ENCODE assay signal across 17 cellular contexts in genomic region chr1:6415979-6416656, GRCh38. TPM values are rescaled to one million over a fixed set of nuclear protein-coding genes. Genes with fewer than 3 reads are reported as not detected.
DNase-seq lines count a peak whose midpoint lies in the region; ATAC-seq and TF ChIP-seq lines count a peak whose summit lies in the region.
"Had no signal": no experiment of that assay in that cellular context is flagged by ENCODE, and none has a peak within 500 bp of the region (broad histone marks: within the 10 kb centered on the region; RNA-seq: fewer than 3 reads in every experiment).

No MANE protein-coding gene starts in this region.

- intact Hi-C loops in IMR-90 (cut with micrococcal nuclease) = no loop called here
- intact Hi-C loops in Panc1 (cut with micrococcal nuclease; ENCODE audit: unreplicated experiment) = no loop called here

- no peak overlapping the region for H2AFZ ChIP-seq in IMR-90 (replicated peaks; ENCODE audit: low read length, poor library complexity)
- H2AFZ ChIP-seq in neuronal stem cell (ENCODE audit: low read length) = no peak overlapping the region

- POLR2A ChIA-PET in IMR-90 (lab: Charles Lee; ENCODE audit: unreplicated experiment) = no interaction called here
- POLR2A ChIA-PET in Panc1 (lab: Charles Lee) = no interaction called here

- no peaks in the 10 kb centered on the region; the same call in 1 of the 2 replicates for H4K20me1 ChIP-seq in IMR-90 (ENCODE audit: insufficient read depth, low read length)

- no peak overlapping the region for H2AK5ac ChIP-seq in IMR-90 (ENCODE audit: low read depth, low read length)
- H2AK5ac ChIP-seq in neuronal stem cell (ENCODE audit: low read depth, low read length) = peak overlapping the region; percentile 8

- H3K4me3 ChIP-seq in IMR-90 (ENCODE audit: insufficient read depth, low read depth, low read length) (no peak overlapping the region), Panc1 (ENCODE audit: low read depth in 2 of 2, low read length in 2 of 2) (no peak overlapping the region), epithelial cell of esophagus (ENCODE audit: low read length) (no peak overlapping the region), neuronal stem cell (ENCODE audit: low read length in 2 of 2) (no peak overlapping the region)

- TF ChIP-seq CTCF in IMR-90 (conservative IDR thresholded peaks at IDR 0.05; ENCODE audit: low read depth, low read length) (no peak), Panc1 (IDR thresholded peaks at IDR 0.05) (no peak), epithelial cell of esophagus (IDR thresholded peaks at IDR 0.05; ENCODE audit: insufficient read depth, low read depth, low read length, missing control alignments) (no peak)

- H3K27me3 ChIP-seq in IMR-90 (ENCODE audit: control insufficient read depth, insufficient read depth, low read length) (peaks cover 60% of the 10 kb centered on the region), Panc1 (ENCODE audit: control insufficient read depth, insufficient read depth, low read length) (no peaks in the 10 kb centered on the region), neuronal stem cell (ENCODE audit: control insufficient read depth in 3 of 3, insufficient read depth in 3 of 3, low read depth in 1 of 3, low read length in 3 of 3) (peaks cover 28 to 69% (median 65%) of the 10 kb centered on the region in 3 experiments)

- no peaks in the 10 kb centered on the region for H3K9me3 ChIP-seq in IMR-90 (ENCODE audit: control insufficient read depth, insufficient read depth, low read length)
- H3K9me3 ChIP-seq in Panc1 (ENCODE audit: control insufficient read depth, insufficient read depth, low read depth, low read length) = no peaks in the 10 kb centered on the region
- peaks cover 0 to 2% of the 10 kb centered on the region in 2 donors for H3K9me3 ChIP-seq in neuronal stem cell (replicated peaks in 1 of 2; ENCODE audit: control insufficient read depth in 2 of 2, insufficient read depth in 1 of 2, low read depth in 1 of 2, low read length in 2 of 2)
- H3K9me3 ChIP-seq: BE2C had no signal

- H4K91ac ChIP-seq in IMR-90 (ENCODE audit: insufficient read depth, low read depth, low read length) (no peak overlapping the region), neuronal stem cell (ENCODE audit: low read depth, low read length, poor library complexity) (no peak overlapping the region)

- H4K8ac ChIP-seq in IMR-90 (ENCODE audit: low read depth in 2 of 2, low read length in 2 of 2) = no peak overlapping the region
- no peak overlapping the region for H4K8ac ChIP-seq in neuronal stem cell (ENCODE audit: low read depth, low read length)

- 80% methylated on average over 3 of the region's 15 CpGs; no CpG with 5 or more reads in 1 of the 2 experiments for WGBS in IMR-90 (ENCODE audit: extremely low coverage in 2 of 2, insufficient read length in 1 of 2), 2 experiments
- WGBS in neuronal stem cell (ENCODE audit: extremely low coverage in 2 of 2, insufficient read length in 2 of 2, insufficient replicate concordance in 1 of 2), 2 donors = no CpG with 5 or more reads among the region's 15 CpGs

- peak overlapping the region; percentile 51 for H2AK9ac ChIP-seq in IMR-90 (replicated peaks; ENCODE audit: low read depth, low read length, poor library complexity)

- peaks cover 3% of the 10 kb centered on the region; the same call in 1 of the 2 replicates for H3K9me1 ChIP-seq in IMR-90 (ENCODE audit: insufficient read depth, low read length)

- no peaks in the 10 kb centered on the region for H3K36me3 ChIP-seq in IMR-90 (ENCODE audit: control insufficient read depth, insufficient read depth, low read length)
- H3K36me3 ChIP-seq in Panc1 (ENCODE audit: control insufficient read depth, insufficient read depth, low read length) = no peaks in the 10 kb centered on the region; the same call in 1 of the 2 replicates
- no peaks in the 10 kb centered on the region for H3K36me3 ChIP-seq in neuronal stem cell (replicated peaks in 1 of 2; ENCODE audit: control insufficient read depth in 2 of 2, insufficient read depth in 2 of 2, low read length in 2 of 2)
- H3K36me3 ChIP-seq: BE2C had no signal

- BruUV-seq in IMR-90 (replicated peaks; lab: Mats Ljungman, UMichigan) (no TSS peak), Panc1 (replicated peaks; lab: Mats Ljungman, UMichigan) (TSS peak; percentile 65)

- H3K14ac ChIP-seq in IMR-90 (replicated peaks; ENCODE audit: low read depth, low read length) (no peak overlapping the region), neuronal stem cell (ENCODE audit: low read length) (no peak overlapping the region)

- in situ Hi-C loops in IMR-90 (cut with MboI; ENCODE audit: low sequenced_read_pairs) = no loop called here
- in situ Hi-C loops in Panc1 (cut with HindIII; ENCODE audit: low pct_unique_long_range_greater_than_20kb, low sequenced_read_pairs) = no loop called here

- H3K18ac ChIP-seq in IMR-90 (ENCODE audit: low read depth, low read length) (no peak overlapping the region), neuronal stem cell (ENCODE audit: low read length) (no peak overlapping the region)

- no peak overlapping the region for H3K9ac ChIP-seq in IMR-90 (ENCODE audit: low read depth, low read length)
- H3K9ac ChIP-seq in neuronal stem cell (ENCODE audit: low read depth, low read length, poor library complexity) = no peak overlapping the region

- H3K4ac ChIP-seq in IMR-90 (ENCODE audit: low read depth, low read length) (no peak overlapping the region), neuronal stem cell (ENCODE audit: low read length) (no peak overlapping the region)

- DNase-seq in IMR-90 = no peak
- DNase-seq in Panc1 (ENCODE audit: low read depth, low spot score) = no peak
- DNase-seq in epithelial cell of esophagus (ENCODE audit: low read depth) = peak; percentile 56
- DNase-seq in neuronal stem cell (ENCODE audit: low spot score) = no peak
- DNase-seq in kidney tubule cell (ENCODE audit: low spot score) = no peak
- DNase-seq in effector CD4-positive, alpha-beta T cell = no peak
- no peak for DNase-seq in activated CD8-positive, alpha-beta memory T cell treated with anti-CD3 and anti-CD28 coated beads, Interleukin-2, amount 50 U/mL, for 48 hours
- DNase-seq: BE2C; CD4-positive, alpha-beta T cell; Kasumi-1; NCI-H1417 treated with DMSO at 0.1 percent for 48 hours; NCI-H1930; NCI-H774 had no signal

- CTCF ChIA-PET in IMR-90 (lab: Yijun Ruan, JAX) (interaction anchor here (0.5 to 1.6 kb wide), 2 partner anchors 11 to 15 kb away, joined by 3 read pairs; no protein-coding TSS in a partner anchor), Panc1 (lab: Charles Lee) (interaction anchor here (0.6 to 0.7 kb wide), 2 partner anchors 22 to 25 kb away, joined by 4 read pairs; no protein-coding TSS in a partner anchor)

- H2BK15ac ChIP-seq in IMR-90 (ENCODE audit: low read depth, low read length) (no peak overlapping the region), neuronal stem cell (ENCODE audit: low read length) (peak overlapping the region; percentile 38)

- no peak overlapping the region for H3K56ac ChIP-seq in IMR-90 (ENCODE audit: extremely low read depth, insufficient read depth, low read length)

- no peaks in the 10 kb centered on the region for H3K79me1 ChIP-seq in IMR-90 (ENCODE audit: low read depth in 1 of 2, low read length in 2 of 2)
- no peaks in the 10 kb centered on the region for H3K79me1 ChIP-seq in neuronal stem cell (ENCODE audit: low read depth, low read length)

- no peak overlapping the region for H2BK120ac ChIP-seq in IMR-90 (ENCODE audit: low read depth, low read length)
- peak overlapping the region; percentile 47 for H2BK120ac ChIP-seq in neuronal stem cell (ENCODE audit: low read depth, low read length)

- dilution Hi-C loops in IMR-90 (cut with HindIII; ENCODE audit: low sequenced_read_pairs, unreplicated experiment) = no loop called here

- no peak for ATAC-seq in IMR-90 (ENCODE audit: low read depth)
- no peak for ATAC-seq in Panc1
- ATAC-seq: SK-N-SH treated with all-trans-retinoic acid at 6 μM for 48 hours had no signal

- TF ChIP-seq POLR2A in IMR-90 (IDR thresholded peaks at IDR 0.05; ENCODE audit: low read depth, low read length) = no peak

- peaks cover 2% of the 10 kb centered on the region for H3K4me1 ChIP-seq in IMR-90 (ENCODE audit: control insufficient read depth, insufficient read depth, low read length)
- H3K4me1 ChIP-seq in Panc1 (ENCODE audit: control insufficient read depth, insufficient read depth, low read length) = peaks cover 17% of the 10 kb centered on the region
- peaks cover 6 to 11% of the 10 kb centered on the region in 2 donors for H3K4me1 ChIP-seq in neuronal stem cell (ENCODE audit: control insufficient read depth in 2 of 2, insufficient read depth in 1 of 2, low read depth in 1 of 2, low read length in 2 of 2)
- H3K4me1 ChIP-seq: BE2C had no signal

- H4K5ac ChIP-seq in IMR-90 (ENCODE audit: low read depth, low read length) = no peak overlapping the region

- H2BK12ac ChIP-seq in neuronal stem cell (ENCODE audit: low read length) = no peak overlapping the region

- H2BK20ac ChIP-seq in IMR-90 (ENCODE audit: low read depth, low read length) = no peak overlapping the region

- no peak overlapping the region for H3K23ac ChIP-seq in IMR-90 (ENCODE audit: low read depth, low read length)
- peak overlapping the region; percentile 49 for H3K23ac ChIP-seq in neuronal stem cell (ENCODE audit: low read depth, low read length, poor library complexity)

- TF ChIP-seq RAD21 in IMR-90 (IDR thresholded peaks at IDR 0.05; ENCODE audit: low read length) = no peak

- H3K27ac ChIP-seq in IMR-90 (ENCODE audit: insufficient read depth, low read length) (no peak overlapping the region), Panc1 (ENCODE audit: low read length) (no peak overlapping the region), neuronal stem cell (replicated peaks; ENCODE audit: low read length) (no peak overlapping the region)

- H3K4me2 ChIP-seq in IMR-90 (ENCODE audit: low read depth, low read length) (no peak overlapping the region), neuronal stem cell (ENCODE audit: insufficient read depth, low read length, poor library complexity, severe bottlenecking) (no peak overlapping the region)

- H2BK5ac ChIP-seq in IMR-90 (ENCODE audit: low read depth, low read length, poor library complexity, severe bottlenecking) (no peak overlapping the region), neuronal stem cell (ENCODE audit: low read length) (peak overlapping the region; percentile 22)

RNA-seq across cellular contexts. Expression of gene HES2, which starts 3.6 kb away (rescaled TPM):
- total RNA-seq in IMR-90 (2012; rRNA removed) = not detected in 2 replicates
- polyA plus RNA-seq in IMR-90 (2012; rRNA removed) = not detected in 2 replicates
- 0.01 TPM in 1 of 2 replicates, not detected in the other for polyA plus RNA-seq in IMR-90 (2012; cell fraction: cytosol; rRNA removed)
- polyA plus RNA-seq in IMR-90 (2012; cell fraction: nucleus; rRNA removed; ENCODE audit: low replicate concordance) = 0.03 and 0.08 TPM in 2 replicates
- 11.1 TPM for total RNA-seq in Panc1 (2021; ENCODE audit: unreplicated experiment)
- polyA plus RNA-seq in Panc1 (2012; ENCODE audit: insufficient read length) = 18.8 TPM
- polyA plus RNA-seq in neuronal stem cell (2013, experiment 1 of 2) = 0.26 TPM
- 0.22 TPM for polyA plus RNA-seq in neuronal stem cell (2013, experiment 2 of 2)
- total RNA-seq: CD4-positive, alpha-beta T cell; H4; HT-29 had no signal
- polyA plus RNA-seq: AG04450 had no signal

RNA-seq across cellular contexts. Expression of gene ESPN, which starts 8.5 kb away (rescaled TPM):
- total RNA-seq in IMR-90 (2012; rRNA removed) (under 0.01 TPM in 1 of 2 replicates, not detected in the other), Panc1 (2021; ENCODE audit: unreplicated experiment) (8.5 TPM)
- polyA plus RNA-seq in IMR-90 (2012; rRNA removed) = 0.02 and 0.03 TPM in 2 replicates
- 0.02 and 0.07 TPM in 2 replicates for polyA plus RNA-seq in IMR-90 (2012; cell fraction: cytosol; rRNA removed)
- 0.10 and 0.15 TPM in 2 replicates for polyA plus RNA-seq in IMR-90 (2012; cell fraction: nucleus; rRNA removed; ENCODE audit: low replicate concordance)
- 13.6 TPM for polyA plus RNA-seq in Panc1 (2012; ENCODE audit: insufficient read length)
- polyA plus RNA-seq in neuronal stem cell (2013, experiment 1 of 2) = 3.5 TPM
- 3.6 TPM for polyA plus RNA-seq in neuronal stem cell (2013, experiment 2 of 2)
- total RNA-seq: H4 had no signal
- polyA plus RNA-seq: AG04450 had no signal

RNA-seq across cellular contexts. Expression of gene ACOT7, which starts 22.6 kb away (rescaled TPM):
- total RNA-seq in IMR-90 (2012; rRNA removed) (48.9 and 51.6 TPM in 2 replicates), Panc1 (2021; ENCODE audit: unreplicated experiment) (120 TPM)
- 242 and 271 TPM in 2 replicates for polyA plus RNA-seq in IMR-90 (2012; rRNA removed)
- 291 and 311 TPM in 2 replicates for polyA plus RNA-seq in IMR-90 (2012; cell fraction: cytosol; rRNA removed)
- 66.2 and 158 TPM in 2 replicates for polyA plus RNA-seq in IMR-90 (2012; cell fraction: nucleus; rRNA removed; ENCODE audit: low replicate concordance)
- 194 TPM for polyA plus RNA-seq in Panc1 (2012; ENCODE audit: insufficient read length)
- 83.2 TPM for polyA plus RNA-seq in neuronal stem cell (2013, experiment 1 of 2)
- 81.2 TPM for polyA plus RNA-seq in neuronal stem cell (2013, experiment 2 of 2)

RNA-seq across cellular contexts. Expression of gene TNFRSF25, which starts 49.9 kb away (rescaled TPM):
- total RNA-seq in IMR-90 (2012; rRNA removed) (0.83 and 1.3 TPM in 2 replicates), Panc1 (2021; ENCODE audit: unreplicated experiment) (7.0 TPM)
- polyA plus RNA-seq in IMR-90 (2012; rRNA removed) = 11.2 and 14.5 TPM in 2 replicates
- 6.5 and 7.5 TPM in 2 replicates for polyA plus RNA-seq in IMR-90 (2012; cell fraction: cytosol; rRNA removed)
- 119 and 293 TPM in 2 replicates for polyA plus RNA-seq in IMR-90 (2012; cell fraction: nucleus; rRNA removed; ENCODE audit: low replicate concordance)
- polyA plus RNA-seq in Panc1 (2012; ENCODE audit: insufficient read length) = 14.2 TPM
- polyA plus RNA-seq in neuronal stem cell (2013, experiment 1 of 2) = 14.5 TPM
- 14.1 TPM for polyA plus RNA-seq in neuronal stem cell (2013, experiment 2 of 2)

Comparison
In these comparisons a context has a peak if more than half of its experiments do, and no peak if none do; other contexts are left out.
1. RNA of gene HES2, which starts 3.6 kb away (total RNA-seq): 11.1 TPM in Panc1 (single experiment); not detected in IMR-90; every median in the first group is over 10 times any median in the second.